Comparison of ENCODE assay signal across 22 cellular contexts in the genomic region with DNA sequence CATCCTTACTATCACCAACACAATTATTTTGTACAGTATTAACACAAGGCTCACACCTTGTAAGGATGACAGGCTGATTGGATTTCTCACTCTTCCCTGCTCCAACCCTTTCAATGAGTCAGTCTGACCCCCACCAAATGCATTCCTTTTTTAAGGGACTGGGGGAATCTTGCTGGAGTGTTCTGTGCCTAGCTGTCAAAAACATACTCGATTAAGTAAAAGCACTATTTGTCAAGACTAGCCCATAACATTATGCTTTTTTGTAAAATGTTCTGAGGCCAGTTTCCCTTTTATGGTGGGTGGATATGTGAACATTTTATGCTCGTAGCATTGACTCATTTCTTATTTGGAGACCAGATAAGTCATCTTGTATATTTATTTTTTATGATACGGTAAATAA.
DNase-seq lines count a peak whose midpoint lies in the region; ATAC-seq, FAIRE-seq and TF ChIP-seq lines count a peak whose summit lies in the region.
"Had no signal": no experiment of that assay in that cellular context is flagged by ENCODE, and none has a peak within 500 bp of the region (broad histone marks: within the 10 kb centered on the region; RNA-seq: fewer than 3 reads in every experiment).

No MANE protein-coding gene starts in this region.

- peaks cover 79% of the 10 kb centered on the region for H3K4me1 ChIP-seq in OCI-LY3 (ENCODE audit: low read length)
- peaks cover 19% of the 10 kb centered on the region for H3K4me1 ChIP-seq in skeletal muscle satellite cell (ENCODE audit: control insufficient read depth, insufficient read depth, low read length)
- peaks cover 9 to 14% of the 10 kb centered on the region in 2 donors for H3K4me1 ChIP-seq in small intestine (ENCODE audit: control insufficient read depth in 2 of 2, insufficient read depth in 1 of 2, low read depth in 1 of 2, low read length in 1 of 2)

- H4K20me1 ChIP-seq in OCI-LY3 (ENCODE audit: insufficient read depth, low read length) = no peaks in the 10 kb centered on the region

- no peak for TF ChIP-seq CTCF in OCI-LY3 (IDR thresholded peaks at IDR 0.05; ENCODE audit: low read depth, low read length)

- H3K9ac ChIP-seq in OCI-LY3 (ENCODE audit: low read length) (peak overlapping the region; percentile 17; the same call in 1 of the 2 replicates), skeletal muscle satellite cell (ENCODE audit: low read depth, low read length) (no peak overlapping the region)

- H3K4me2 ChIP-seq in OCI-LY3 (ENCODE audit: low read length) (peak overlapping the region; percentile 47), skeletal muscle satellite cell (ENCODE audit: low read length) (peak overlapping the region; percentile 49)

- H3K27me3 ChIP-seq in OCI-LY3 (ENCODE audit: low read depth, low read length) = no peaks in the 10 kb centered on the region
- no peaks in the 10 kb centered on the region for H3K27me3 ChIP-seq in skeletal muscle satellite cell (ENCODE audit: control insufficient read depth, insufficient read depth, low read length)
- H3K27me3 ChIP-seq in small intestine (ENCODE audit: control insufficient read depth in 2 of 2, insufficient read depth in 2 of 2, low read length in 2 of 2) = no peaks in the 10 kb centered on the region
- H3K27me3 ChIP-seq: spleen had no signal

- H3K9me3 ChIP-seq in OCI-LY3 (ENCODE audit: insufficient read depth, low read length) (no peaks in the 10 kb centered on the region), skeletal muscle satellite cell (replicated peaks; ENCODE audit: low read length) (no peaks in the 10 kb centered on the region), small intestine (ENCODE audit: control insufficient read depth, low read depth) (no peaks in the 10 kb centered on the region)
- H3K9me3 ChIP-seq: spleen had no signal

- no peak overlapping the region for H2AFZ ChIP-seq in OCI-LY3 (ENCODE audit: low read depth, low read length)

- peak; percentile 33 for DNase-seq in EH (ENCODE audit: low read depth)
- DNase-seq in amniotic epithelial cell (ENCODE audit: low read depth) = peak; percentile 22
- no peak for DNase-seq in central memory CD4-positive, alpha-beta T cell
- DNase-seq in small intestine = no peak
- DNase-seq: activated CD4-positive, alpha-beta T cell treated with anti-CD3 and anti-CD28 coated beads for 36 hours; activated effector memory CD4-positive, alpha-beta T cell treated with Interleukin-2 at 50 U/mL for 16 hours; activated T-cell treated with anti-CD3 and anti-CD28 coated beads for 4 hours; left ventricle myocardium superior; NCI-H1105 treated with DMSO at 0.1 percent for 48 hours; NCI-H1930; NCI-H774; nephron progenitor cell; retina; spleen; trophoblast cell had no signal

- 67 to 75% (median 72%) methylated on average over 3 of the region's 3 CpGs for WGBS in small intestine, 3 donors

- H3K4me3 ChIP-seq in OCI-LY3 (ENCODE audit: low read length) (no peak overlapping the region; the same call in 1 of the 2 replicates), skeletal muscle satellite cell (ENCODE audit: low read length) (no peak overlapping the region), small intestine (ENCODE audit: low read depth in 1 of 2, low read length in 2 of 2) (no peak overlapping the region)
- H3K4me3 ChIP-seq: spleen had no signal

- H3K27ac ChIP-seq in OCI-LY3 (ENCODE audit: low read length) = peak overlapping the region; percentile 9; the same call in 1 of the 2 replicates
- no peak overlapping the region for H3K27ac ChIP-seq in small intestine (ENCODE audit: low read depth in 1 of 2, low read length in 1 of 2)
- H3K27ac ChIP-seq: C4-2B, spleen had no signal

- no peak for FAIRE-seq in small intestine (lab: Jason Lieb, UNC)
- FAIRE-seq: H1, keratinocyte had no signal

- H3K36me3 ChIP-seq in OCI-LY3 (replicated peaks; ENCODE audit: low read depth, low read length) (no peaks in the 10 kb centered on the region), skeletal muscle satellite cell (ENCODE audit: insufficient read depth, low read length) (no peaks in the 10 kb centered on the region), small intestine (ENCODE audit: control insufficient read depth in 2 of 2, insufficient read depth in 2 of 2, low read length in 2 of 2) (no peaks in the 10 kb centered on the region)
- H3K36me3 ChIP-seq: spleen had no signal

- ATAC-seq in HG03280 (IDR thresholded peaks at IDR 0.05; ENCODE audit: unreplicated experiment) = no peak
- ATAC-seq: activated CD4-positive, alpha-beta T cell treated with anti-CD3 and anti-CD28 coated beads for 36 hours; left ventricle myocardium superior; SK-N-SH treated with all-trans-retinoic acid at 6 μM for 48 hours had no signal

- peaks cover 22% of the 10 kb centered on the region for H3K79me2 ChIP-seq in OCI-LY3 (ENCODE audit: low read length)

Comparison
In these comparisons a context has a peak if more than half of its experiments do, and no peak if none do; other contexts are left out.
1. DNase-seq: peak in EH (single experiment) and amniotic epithelial cell (single experiment); none in central memory CD4-positive, alpha-beta T cell (single experiment) and small intestine (single experiment).